ENCODE assay signal across 16 cellular contexts in genomic region chr12:27304856-27305255, GRCh38. TPM values are rescaled to one million over a fixed set of nuclear protein-coding genes. Genes with fewer than 3 reads are reported as not detected.
DNase-seq lines count a peak whose midpoint lies in the region; ATAC-seq and TF ChIP-seq lines count a peak whose summit lies in the region.
"Had no signal": no experiment of that assay in that cellular context is flagged by ENCODE, and none has a peak within 500 bp of the region (broad histone marks: within the 10 kb centered on the region; RNA-seq: fewer than 3 reads in every experiment).

No MANE protein-coding gene starts in this region.

- no peak overlapping the region for H3K4me3 Mint-ChIP-seq in stimulated activated naive B cell treated with anti-CD40 and anti-IgM and Interleukin-4, amounts not matched to agents 10 μg/mL and 1 μg/mL and 100 μg/mL, for 72 hours
- H3K4me3 Mint-ChIP-seq in activated CD8-positive, alpha-beta T cell treated with anti-CD3 and anti-CD28 coated beads for 36 hours, result no peak overlapping the region
- H3K4me3 Mint-ChIP-seq: IgD-negative memory B cell had no signal

- H3K4me1 ChIP-seq in ascending aorta, result peaks cover 3 to 16% of the 10 kb centered on the region in 2 donors
- H3K4me1 ChIP-seq: BLaER1 treated with 17β-estradiol and CSF1 and Interleukin-3, amounts not matched to agents 10 nM and 100 nM had no signal

- intact Hi-C loops in ascending aorta (cut with DNase I), result loop anchor here (2.0 to 5.0 kb wide), 3 partner anchors 163 to 368 kb away; partner anchors contain the start of genes FGFR1OP2, INTS13 and TM7SF3
- intact Hi-C loops in activated CD8-positive, alpha-beta T cell treated with anti-CD3 and anti-CD28 coated beads for 36 hours (cut with micrococcal nuclease), result loop anchor here (10.0 kb wide), 1 partner anchor 160 kb away; no protein-coding TSS in a partner anchor

- peaks cover 0 to 8% of the 10 kb centered on the region in 2 donors for H3K4me1 Mint-ChIP-seq in stimulated activated naive B cell treated with anti-CD40 and anti-IgM and Interleukin-4, amounts not matched to agents 10 μg/mL and 1 μg/mL and 100 μg/mL, for 72 hours
- H3K4me1 Mint-ChIP-seq in activated CD8-positive, alpha-beta T cell treated with anti-CD3 and anti-CD28 coated beads for 36 hours (ENCODE audit: low read depth), result peaks cover 9% of the 10 kb centered on the region

- CTCF ChIA-PET in activated CD8-positive, alpha-beta T cell treated with anti-CD3 and anti-CD28 coated beads for 36 hours (lab: Charles Lee), result interaction anchor here (1.1 to 7.6 kb wide), 24 partner anchors 8 to 420 kb away, joined by 3 to 81 read pairs (median 7); partner anchors contain the start of genes MED21 and TM7SF3

- H3K9me3 ChIP-seq in ascending aorta, result no peaks in the 10 kb centered on the region
- H3K9me3 ChIP-seq: BLaER1 treated with 17β-estradiol and CSF1 and Interleukin-3, amounts not matched to agents 10 nM and 100 nM; Caco-2 had no signal

- DNase-seq in DMS53 (lab: John Stamatoyannopoulos, UW) (peak; percentile 19), DMS53 treated with DMSO at 0.1 percent for 48 hours (lab: John Stamatoyannopoulos, UW; ENCODE audit: unreplicated experiment) (no peak), KBM-7 (peak; percentile 9), ascending aorta (ENCODE audit: low spot score in 2 of 2) (no peak), retina (no peak), cerebellar nuclear complex (lab: John Stamatoyannopoulos, UW) (no peak)
- DNase-seq in stimulated activated naive B cell treated with anti-CD40 and anti-IgM and Interleukin-4, amounts not matched to agents 10 μg/mL and 1 μg/mL and 100 μg/mL, for 72 hours, result no peak
- DNase-seq in activated CD8-positive, alpha-beta T cell treated with anti-CD3 and anti-CD28 coated beads for 36 hours, result no peak
- DNase-seq: Caco-2, GOT3, NCI-H1092 treated with DMSO at 0.1 percent for 48 hours, NCI-H187, NCI-H2171, NCI-H524 had no signal

- H3K36me3 Mint-ChIP-seq in stimulated activated naive B cell treated with anti-CD40 and anti-IgM and Interleukin-4, amounts not matched to agents 10 μg/mL and 1 μg/mL and 100 μg/mL, for 72 hours, result peaks cover 25% of the 10 kb centered on the region in 2 donors
- H3K36me3 Mint-ChIP-seq in activated CD8-positive, alpha-beta T cell treated with anti-CD3 and anti-CD28 coated beads for 36 hours (ENCODE audit: low read depth), result peaks cover 10% of the 10 kb centered on the region

- no peaks in the 10 kb centered on the region for H3K9me3 Mint-ChIP-seq in stimulated activated naive B cell treated with anti-CD40 and anti-IgM and Interleukin-4, amounts not matched to agents 10 μg/mL and 1 μg/mL and 100 μg/mL, for 72 hours
- no peaks in the 10 kb centered on the region for H3K9me3 Mint-ChIP-seq in activated CD8-positive, alpha-beta T cell treated with anti-CD3 and anti-CD28 coated beads for 36 hours
- H3K9me3 Mint-ChIP-seq: IgD-negative memory B cell had no signal

- no peak for TF ChIP-seq CTCF in ascending aorta (IDR thresholded peaks at IDR 0.05)
- TF ChIP-seq CTCF in activated CD8-positive, alpha-beta T cell treated with anti-CD3 and anti-CD28 coated beads for 36 hours (IDR thresholded peaks at IDR 0.05), result no peak

- H3K4me3 ChIP-seq in ascending aorta, result no peak overlapping the region
- H3K4me3 ChIP-seq: BLaER1 treated with 17β-estradiol and CSF1 and Interleukin-3, amounts not matched to agents 10 nM and 100 nM had no signal

- H3K27me3 ChIP-seq in ascending aorta, result no peaks in the 10 kb centered on the region
- H3K27me3 ChIP-seq: BLaER1 treated with 17β-estradiol and CSF1 and Interleukin-3, amounts not matched to agents 10 nM and 100 nM had no signal

- in situ Hi-C loops in KBM-7 (cut with MboI; ENCODE audit: low pct_unique_long_range_greater_than_20kb, low sequenced_read_pairs), result no loop called here

- POLR2A ChIA-PET in activated CD8-positive, alpha-beta T cell treated with anti-CD3 and anti-CD28 coated beads for 36 hours (lab: Charles Lee), result no interaction called here

- H3K27me3 Mint-ChIP-seq in stimulated activated naive B cell treated with anti-CD40 and anti-IgM and Interleukin-4, amounts not matched to agents 10 μg/mL and 1 μg/mL and 100 μg/mL, for 72 hours, result no peaks in the 10 kb centered on the region
- H3K27me3 Mint-ChIP-seq in activated CD8-positive, alpha-beta T cell treated with anti-CD3 and anti-CD28 coated beads for 36 hours, result no peaks in the 10 kb centered on the region
- H3K27me3 Mint-ChIP-seq: IgD-negative memory B cell had no signal

- no peak overlapping the region for H3K27ac Mint-ChIP-seq in stimulated activated naive B cell treated with anti-CD40 and anti-IgM and Interleukin-4, amounts not matched to agents 10 μg/mL and 1 μg/mL and 100 μg/mL, for 72 hours
- H3K27ac Mint-ChIP-seq in activated CD8-positive, alpha-beta T cell treated with anti-CD3 and anti-CD28 coated beads for 36 hours, result no peak overlapping the region
- H3K27ac Mint-ChIP-seq: IgD-negative memory B cell had no signal

- ATAC-seq in stimulated activated naive B cell treated with anti-CD40 and anti-IgM and Interleukin-4, amounts not matched to agents 10 μg/mL and 1 μg/mL and 100 μg/mL, for 72 hours (replicated peaks), result peak; percentile 45 to 52
- ATAC-seq in activated CD8-positive, alpha-beta T cell treated with anti-CD3 and anti-CD28 coated beads for 36 hours, result no peak

- H3K36me3 ChIP-seq in ascending aorta, result peaks cover 43 to 74% of the 10 kb centered on the region in 2 donors

- H3K27ac ChIP-seq in ascending aorta, result peak overlapping the region; percentile 46 to 49
- H3K27ac ChIP-seq: BLaER1 treated with 17β-estradiol and CSF1 and Interleukin-3, amounts not matched to agents 10 nM and 100 nM had no signal

RNA-seq across cellular contexts. Expression of gene BMAL2, which starts 27.8 kb away (rescaled TPM):
- total RNA-seq in ascending aorta, result 5.6 TPM
- 1 to 10 TPM; 7.5 to 9.7 TPM for total RNA-seq in activated CD8-positive, alpha-beta T cell treated with anti-CD3 and anti-CD28 coated beads for 36 hours

Comparison
In these comparisons a context has a peak if more than half of its experiments do, and no peak if none do; other contexts are left out.
1. DNase-seq: peak in DMS53 (single experiment) and KBM-7 (single experiment); none in DMS53 treated with DMSO at 0.1 percent for 48 hours (single experiment), ascending aorta (0 of 2), stimulated activated naive B cell treated with anti-CD40 and anti-IgM and Interleukin-4, amounts not matched to agents 10 μg/mL and 1 μg/mL and 100 μg/mL, for 72 hours (single experiment), activated CD8-positive, alpha-beta T cell treated with anti-CD3 and anti-CD28 coated beads for 36 hours (single experiment), retina (single experiment) and cerebellar nuclear complex (0 of 2).